Comparison of ENCODE assay signal across 7 cellular contexts in the genomic region with DNA sequence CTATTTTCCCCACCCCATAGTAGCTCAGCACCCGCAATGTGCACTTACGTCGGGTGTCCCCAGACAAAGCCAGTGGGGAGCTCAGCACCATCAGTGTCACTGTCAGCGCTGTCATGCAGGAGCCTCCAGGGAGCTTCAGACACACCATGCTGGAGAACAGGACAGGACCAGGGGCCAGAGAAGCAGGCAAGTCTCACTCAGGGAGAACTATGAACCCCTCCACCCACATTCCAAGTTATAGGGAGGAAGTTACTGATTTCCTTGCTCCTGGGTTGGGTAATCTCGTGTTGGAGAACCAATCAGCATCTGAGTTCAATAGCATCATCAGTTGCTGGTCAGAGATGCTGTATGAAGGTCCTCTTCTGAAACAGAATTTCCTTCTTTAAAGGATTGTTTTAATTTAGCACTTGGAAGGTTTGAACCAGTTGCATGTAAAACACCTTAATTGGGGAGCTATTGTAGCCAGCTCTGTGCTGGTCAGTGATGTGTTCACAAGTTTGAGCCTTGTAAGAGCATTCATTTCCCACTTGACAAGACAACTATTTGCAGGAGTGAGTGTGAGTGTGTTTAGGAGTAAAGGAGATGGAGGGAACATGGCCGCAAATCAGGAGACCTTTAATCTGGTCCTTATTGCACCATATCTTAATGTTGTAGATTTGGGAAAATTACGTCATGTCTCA. TPM values are rescaled to one million over a fixed set of nuclear protein-coding genes. Genes with fewer than 3 reads are reported as not detected.
DNase-seq lines count a peak whose midpoint lies in the region; ATAC-seq, FAIRE-seq and TF ChIP-seq lines count a peak whose summit lies in the region.
"Not testable (repeated sequence)": the region's sequence is repeated elsewhere in the genome, so short reads cannot be mapped to it uniquely, and the experiment has no call there.

Gene HLA-DRB1 (minus strand): TSS at position 254 of the 680 bp plus-strand sequence. CDS start 106 bp downstream, at position 148.

- SMC1A ChIA-PET in GM12878 (lab: Charles Lee; ENCODE audit: uncharacterized antibody, unreplicated experiment): interaction anchor here (0.9 to 4.7 kb wide), 9 partner anchors 9 to 157 kb away, joined by 3 to 23 read pairs (median 5); partner anchors contain the start of gene HLA-DQA1

- RAD21 ChIA-PET in GM12878 (lab: Charles Lee; ENCODE audit: unreplicated experiment): interaction anchor here (0.6 to 1.4 kb wide), 7 partner anchors 33 to 150 kb away, joined by 3 to 6 read pairs (median 5); partner anchors contain the start of genes HLA-DQA1, HLA-DQB1, HLA-DRA and HLA-DRB5

- not testable (repeated sequence) for H4K20me1 ChIP-seq in GM12878 (ENCODE audit: control insufficient read depth, insufficient read depth)

- intact Hi-C loops in GM12878 (cut with micrococcal nuclease; ENCODE audit: unreplicated experiment): loop anchor here (2.0 to 5.0 kb wide), 3 partner anchors 19 to 152 kb away; partner anchors contain the start of genes HLA-DQA1 and HLA-DRA

- WGBS in GM12878 (ENCODE audit: insufficient coverage, insufficient replicate concordance, low lambda C conversion rate, missing lambda C conversion rate): 0% methylated on average over 7 of the region's 7 CpGs

- not testable (repeated sequence) for H3K4me1 ChIP-seq in GM12878 (ENCODE audit: control insufficient read depth, insufficient read depth, low read length); right atrium auricular region

- peak; percentile 82 for TF ChIP-seq POLR2A in GM12878 (IDR thresholded peaks at IDR 0.05; ENCODE audit: low read depth, low read length)

- H3K27ac ChIP-seq in GM12878 (ENCODE audit: control insufficient read depth, insufficient read depth) (peak within 1 kb of the TSS; percentile 93), right atrium auricular region (peak within 1 kb of the TSS in 1 of 2 donors; percentile 46)

- ATAC-seq in GM18502 (IDR thresholded peaks at IDR 0.05; ENCODE audit: poor library complexity, unreplicated experiment) (peak; percentile 96), GM21786 (IDR thresholded peaks at IDR 0.05; ENCODE audit: unreplicated experiment) (peak; percentile 94), HG03520 (IDR thresholded peaks at IDR 0.05; ENCODE audit: unreplicated experiment) (peak; percentile 92), GM12878 (peak; percentile 89)

- BruUV-seq in GM12878 (replicated peaks; lab: Mats Ljungman, UMichigan): not testable (repeated sequence)

- H3K36me3 ChIP-seq in GM12878 (ENCODE audit: control insufficient read depth in 2 of 2, insufficient read depth in 2 of 2, low read length in 1 of 2); right atrium auricular region: not testable (repeated sequence)

- peak; percentile 1 for DNase-seq in T-helper 9 cell
- DNase-seq in GM12878 (ENCODE audit: low read depth, low spot score): peak; percentile 91
- not testable (repeated sequence) for DNase-seq in right atrium auricular region (ENCODE audit: low spot score)
- DNase-seq in pons (ENCODE audit: low spot score): peak; percentile 74

- in situ Hi-C loops in GM12878 (cut with MboI): loop anchor here (5.0 kb wide), 1 partner anchor 62 kb away; no protein-coding TSS in a partner anchor

- H3K27me3 ChIP-seq in GM12878 (replicated peaks in 1 of 2; ENCODE audit: control insufficient read depth in 2 of 2, insufficient read depth in 2 of 2, low read length in 1 of 2); right atrium auricular region: not testable (repeated sequence)

- not testable (repeated sequence) for TF ChIP-seq RAD21 in GM12878 (IDR thresholded peaks at IDR 0.05; ENCODE audit: insufficient read depth, low read depth, low read length)

- H3K9ac ChIP-seq in GM12878 (ENCODE audit: control insufficient read depth, insufficient read depth, low read length): peak within 1 kb of the TSS; percentile 91

- peak in 1 of 2 experiments; percentile 20; a peak in 1 of 4 replicates for TF ChIP-seq EP300 in GM12878 (IDR thresholded peaks at IDR 0.05; ENCODE audit: borderline replicate concordance in 1 of 2, control insufficient read depth in 1 of 2, low read depth in 2 of 2, low read length in 2 of 2)

- not testable (repeated sequence) for TF ChIP-seq CTCF in GM12878 (IDR thresholded peaks at IDR 0.05 in 2 of 3, conservative IDR thresholded peaks at IDR 0.05 in 1 of 3; ENCODE audit: control insufficient read depth in 2 of 3, extremely low read depth in 1 of 3, insufficient read depth in 1 of 3, low read depth in 3 of 3, low read length in 3 of 3); right atrium auricular region (IDR thresholded peaks at IDR 0.05)

- H2AFZ ChIP-seq in GM12878 (ENCODE audit: control insufficient read depth, low read depth, low read length): peak within 1 kb of the TSS; percentile 55; the same call in 1 of the 2 replicates

- H3K4me2 ChIP-seq in GM12878 (ENCODE audit: control insufficient read depth, insufficient read depth): peak within 1 kb of the TSS; percentile 64

- FAIRE-seq in GM12878 (lab: Jason Lieb, UNC): peak; percentile 100

- CTCF ChIA-PET in GM12878 (lab: Yijun Ruan, JAX): interaction anchor here (1.2 to 2.2 kb wide), 6 partner anchors 9 to 61 kb away, joined by 3 to 7 read pairs (median 5); no protein-coding TSS in a partner anchor

- peaks cover 43% of the 10 kb centered on the region for H3K79me2 ChIP-seq in GM12878 (ENCODE audit: control insufficient read depth, insufficient read depth, low read length)

- H3K4me3 ChIP-seq in GM12878 (peak within 1 kb of the TSS; percentile 72), right atrium auricular region (peak within 1 kb of the TSS in 1 of 2 donors; percentile 31)

- POLR2A ChIA-PET in GM12878 (lab: Charles Lee): interaction anchor here (0.7 to 5.7 kb wide), 18 partner anchors 10 to 150 kb away, joined by 3 to 77 read pairs (median 7); partner anchors contain the start of genes HLA-DQA1, HLA-DQB1 and HLA-DRA

- H3K9me3 ChIP-seq in GM12878 (replicated peaks; ENCODE audit: control insufficient read depth, insufficient read depth, low read length); right atrium auricular region: not testable (repeated sequence)

TF ChIP-seq in GM12878, 131 proteins besides CTCF, POLR2A, EP300 and RAD21 (continues in another document):
- peak; percentile 62; the same call in 1 of the 2 replicates for TF ChIP-seq TCF3 (IDR thresholded peaks at IDR 0.05; ENCODE audit: borderline replicate concordance, insufficient read depth, low read depth, low read length)
- TF ChIP-seq RFX5 (IDR thresholded peaks at IDR 0.05; ENCODE audit: low read depth, low read length): peak; percentile 97
- peak; percentile 89 for TF ChIP-seq CREB1 (IDR thresholded peaks at IDR 0.05; ENCODE audit: low read depth)
- 0 out of 4 replicates have a peak, but pooled peaks of 1 of the 2 experiments have one; percentile 10 for TF ChIP-seq BHLHE40 (IDR thresholded peaks at IDR 0.05; ENCODE audit: borderline replicate concordance in 1 of 2, low read depth in 2 of 2, low read length in 1 of 2)
- peak; percentile 89 for TF ChIP-seq POLR2AphosphoS2 (IDR thresholded peaks at IDR 0.05; ENCODE audit: low read depth, low read length)
- TF ChIP-seq MTA3 (IDR thresholded peaks at IDR 0.05; ENCODE audit: borderline replicate concordance, low read length): 0 out of 2 replicates have a peak, but pooled peaks have one; percentile 57
- TF ChIP-seq MXI1 (IDR thresholded peaks at IDR 0.05; ENCODE audit: low read depth, low read length): 0 out of 2 replicates have a peak, but pooled peaks have one; percentile 23
- TF ChIP-seq POU2F2 (IDR thresholded peaks at IDR 0.05; ENCODE audit: borderline replicate concordance, low read depth, low read length): peak; percentile 93
- TF ChIP-seq POLR2AphosphoS5 (IDR thresholded peaks at IDR 0.05; ENCODE audit: low read length): peak; percentile 99
- TF ChIP-seq ZBED1 (IDR thresholded peaks at IDR 0.05; ENCODE audit: borderline replicate concordance): peak; percentile 79; the same call in 1 of the 2 replicates
- TF ChIP-seq YY1 (IDR thresholded peaks at IDR 0.05; ENCODE audit: low read depth, low read length): peak; percentile 63
- peak in 1 of 2 experiments; percentile 66; a peak in 1 of 4 replicates for TF ChIP-seq CEBPB (IDR thresholded peaks at IDR 0.05; ENCODE audit: borderline replicate concordance in 1 of 2, low read depth in 2 of 2, low read length in 2 of 2)
- peak; percentile 76 for TF ChIP-seq EED (IDR thresholded peaks at IDR 0.05; ENCODE audit: low read depth)
- peak in 1 of 2 experiments; percentile 50; a peak in 1 of 3 replicates for TF ChIP-seq EGR1 (IDR thresholded peaks at IDR 0.05; ENCODE audit: borderline replicate concordance in 1 of 2, low read depth in 2 of 2, low read length in 2 of 2)
- peak; percentile 98 for TF ChIP-seq PML (IDR thresholded peaks at IDR 0.05; ENCODE audit: low read length)
- TF ChIP-seq IKZF2 (IDR thresholded peaks at IDR 0.05): peak in 1 of 2 experiments; percentile 16; a peak in 1 of 4 replicates
- TF ChIP-seq SMAD5 (IDR thresholded peaks at IDR 0.05; ENCODE audit: low read depth): peak; percentile 97

RNA-seq across cellular contexts. Expression of gene HLA-DRB1, which starts in this region (rescaled TPM):
- 285 and 299 TPM in 2 replicates for total RNA-seq in GM12878 (2013; cell fraction: nucleolus; rRNA removed)
- total RNA-seq in GM12878 (2014; rRNA removed) (585 and 596 TPM in 2 replicates), GM12878 (2014; rRNA removed; fragmentation: Illumina TruSeq; extraction: Trizol) (543 and 546 TPM in 2 replicates), GM12878 (2021) (718 and 768 TPM in 2 replicates), right atrium auricular region (10 to 100 TPM; 24.0 to 37.6 TPM)
- 440 TPM for polyA plus RNA-seq in GM12878 (2011; ENCODE audit: low read depth)
- polyA plus RNA-seq in GM12878 (2011; rRNA removed) (684 and 1,082 TPM in 2 replicates), GM12878 (2014; fragmentation: Illumina TruSeq; extraction: Trizol) (462 and 549 TPM in 2 replicates), GM12878 (2014; fragmentation: Nextera tagmentation; extraction: Ambion mirVana) (100 to 1,000 TPM; 312 to 364 TPM), GM12878 (2014; rRNA removed) (623 and 640 TPM in 2 replicates), GM12878 (2016; fragmentation: Nextera tagmentation; extraction: Ambion mirVana) (100 to 1,000 TPM; 839 to 871 TPM)
- 1,851 and 2,227 TPM in 2 replicates for polyA plus RNA-seq in GM12878 (2011; cell fraction: cytosol; rRNA removed)
- 730 and 992 TPM in 2 replicates for polyA plus RNA-seq in GM12878 (2011; cell fraction: nucleus; rRNA removed)
- 697 and 802 TPM in 2 replicates for polyA plus RNA-seq in GM12878 (2012)
- polyA minus RNA-seq in GM12878 (2011; rRNA and poly(A)+ RNA removed): 527 and 1,029 TPM in 2 replicates
- 229 and 257 TPM in 2 replicates for polyA minus RNA-seq in GM12878 (2011; cell fraction: cytosol; rRNA and poly(A)+ RNA removed)
- polyA minus RNA-seq in GM12878 (2011; cell fraction: nucleus; rRNA and poly(A)+ RNA removed): 78.9 and 81.7 TPM in 2 replicates

Comparison
In these comparisons a context has a peak if more than half of its experiments do, and no peak if none do; other contexts are left out.
1. RNA of gene HLA-DRB1 (total RNA-seq): 285 to 768 TPM in GM12878; 24.0 to 37.6 TPM in right atrium auricular region; every median in the first group is over 4 times any median in the second.
2. Peak in every context shown above with its lines, with median percentiles within 50 percentile points of each other: ATAC-seq.